ENCODE assay signal across 11 cellular contexts in genomic region chr7:76403780-76404494, GRCh38. TPM values are rescaled to one million over a fixed set of nuclear protein-coding genes. Genes with fewer than 3 reads are reported as not detected.
DNase-seq lines count a peak whose midpoint lies in the region; ATAC-seq and TF ChIP-seq lines count a peak whose summit lies in the region.
"Had no signal": no experiment of that assay in that cellular context is flagged by ENCODE, and none has a peak within 500 bp of the region (broad histone marks: within the 10 kb centered on the region; RNA-seq: fewer than 3 reads in every experiment).

No MANE protein-coding gene starts in this region.

- H2AFZ ChIP-seq in PC-9: no peak overlapping the region

- H3K36me3 ChIP-seq in BLaER1 treated with 17β-estradiol and CSF1 and Interleukin-3, amounts not matched to agents 10 nM and 100 nM: no peaks in the 10 kb centered on the region
- no peaks in the 10 kb centered on the region for H3K36me3 ChIP-seq in PC-9 (ENCODE audit: low read depth)

- DNase-seq in UCSD-AML1 (lab: John Stamatoyannopoulos, UW; ENCODE audit: unreplicated experiment): peak; percentile 34
- no peak for DNase-seq in memory B cell (ENCODE audit: low spot score in 2 of 2)
- no peak for DNase-seq in HuH-7 (ENCODE audit: low spot score)
- no peak for DNase-seq in PC-9
- DNase-seq in naive thymus-derived CD8-positive, alpha-beta T cell: no peak
- no peak for DNase-seq in retina
- DNase-seq: activated CD4-positive, alpha-beta T cell treated with anti-CD3 and anti-CD28 coated beads for 48 hours; activated effector memory CD4-positive, alpha-beta T cell treated with Interleukin-2 at 50 U/mL for 16 hours had no signal

- CTCF ChIA-PET in PC-9 (lab: Charles Lee): no interaction called here

- no peaks in the 10 kb centered on the region for H3K79me2 ChIP-seq in PC-9 (ENCODE audit: low read depth)

- peak overlapping the region in 9 of 11 experiments; percentile 39 to 75 (median 64); a peak in 18 of 22 replicates for H3K27ac ChIP-seq in BLaER1 treated with 17β-estradiol and CSF1 and Interleukin-3, amounts not matched to agents 10 nM and 100 nM
- no peak overlapping the region for H3K27ac ChIP-seq in PC-9

- no peaks in the 10 kb centered on the region for H3K27me3 ChIP-seq in BLaER1 treated with 17β-estradiol and CSF1 and Interleukin-3, amounts not matched to agents 10 nM and 100 nM
- no peaks in the 10 kb centered on the region for H3K27me3 ChIP-seq in PC-9 (ENCODE audit: insufficient read depth, low read depth)

- peaks cover 11 to 35% (median 21%) of the 10 kb centered on the region in 10 experiments for H3K4me1 ChIP-seq in BLaER1 treated with 17β-estradiol and CSF1 and Interleukin-3, amounts not matched to agents 10 nM and 100 nM
- peaks cover 5% of the 10 kb centered on the region; the same call in 1 of the 2 replicates for H3K4me1 ChIP-seq in PC-9 (replicated peaks; ENCODE audit: insufficient read depth)

- no peak for TF ChIP-seq CTCF in PC-9 (conservative IDR thresholded peaks at IDR 0.05)

- H3K9me3 ChIP-seq in BLaER1 treated with 17β-estradiol and CSF1 and Interleukin-3, amounts not matched to agents 10 nM and 100 nM (replicated peaks in 1 of 11): no peaks in the 10 kb centered on the region
- no peaks in the 10 kb centered on the region for H3K9me3 ChIP-seq in PC-9 (ENCODE audit: insufficient read depth, low read depth)

- no peak overlapping the region for H3K4me3 Mint-ChIP-seq in memory B cell
- H3K4me3 Mint-ChIP-seq in naive thymus-derived CD8-positive, alpha-beta T cell: peak overlapping the region in 1 of 10 donors; percentile 19
- H3K4me3 Mint-ChIP-seq: mesothelial cell of epicardium had no signal

- POLR2A ChIA-PET in PC-9 (lab: Charles Lee; ENCODE audit: unreplicated experiment): interaction anchor here (0.5 kb wide), 1 partner anchor 39 kb away, joined by 5 read pairs; no protein-coding TSS in a partner anchor
- POLR2A ChIA-PET in naive thymus-derived CD8-positive, alpha-beta T cell (lab: Charles Lee): no interaction called here

- intact Hi-C loops in PC-9 (cut with micrococcal nuclease; ENCODE audit: unreplicated experiment): no loop called here

- no peaks in the 10 kb centered on the region for H3K9me3 Mint-ChIP-seq in memory B cell
- H3K9me3 Mint-ChIP-seq in naive thymus-derived CD8-positive, alpha-beta T cell: no peaks in the 10 kb centered on the region
- H3K9me3 Mint-ChIP-seq: mesothelial cell of epicardium had no signal

- ATAC-seq in HG03432 (IDR thresholded peaks at IDR 0.05; ENCODE audit: unreplicated experiment) (peak; percentile 47), memory B cell (ENCODE audit: low read depth) (peak; percentile 67)
- no peak for ATAC-seq in naive thymus-derived CD8-positive, alpha-beta T cell

- H3K4me3 ChIP-seq in BLaER1 treated with 17β-estradiol and CSF1 and Interleukin-3, amounts not matched to agents 10 nM and 100 nM: 0 out of 20 replicates have a peak overlapping the region, but pooled peaks of 1 of the 10 experiments have one; percentile 24
- no peak overlapping the region for H3K4me3 ChIP-seq in PC-9

- H3K9ac ChIP-seq in BLaER1 treated with 17β-estradiol and CSF1 and Interleukin-3, amounts not matched to agents 10 nM and 100 nM: peak overlapping the region in 6 of 11 experiments; percentile 24 to 56 (median 49); a peak in 8 of 22 replicates

- H3K4me2 ChIP-seq in BLaER1 treated with 17β-estradiol and CSF1 and Interleukin-3, amounts not matched to agents 10 nM and 100 nM: peak overlapping the region; percentile 30 to 91 (median 68)
- no peak overlapping the region for H3K4me2 ChIP-seq in PC-9

- BruUV-seq in PC-9 (replicated peaks; lab: Mats Ljungman, UMichigan): no TSS peak

- no peaks in the 10 kb centered on the region for H3K36me3 Mint-ChIP-seq in memory B cell
- peaks cover 0 to 2% (median 0%) of the 10 kb centered on the region in 3 donors for H3K36me3 Mint-ChIP-seq in naive thymus-derived CD8-positive, alpha-beta T cell
- H3K36me3 Mint-ChIP-seq: mesothelial cell of epicardium had no signal

- H3K27ac Mint-ChIP-seq in memory B cell: peak overlapping the region; percentile 32
- peak overlapping the region in 3 of 10 donors; percentile 8 to 40 (median 16) for H3K27ac Mint-ChIP-seq in naive thymus-derived CD8-positive, alpha-beta T cell
- H3K27ac Mint-ChIP-seq: mesothelial cell of epicardium had no signal

- no peaks in the 10 kb centered on the region for H4K20me1 ChIP-seq in BLaER1 treated with 17β-estradiol and CSF1 and Interleukin-3, amounts not matched to agents 10 nM and 100 nM
- no peaks in the 10 kb centered on the region for H4K20me1 ChIP-seq in PC-9 (ENCODE audit: insufficient read depth)

- H3F3A ChIP-seq in PC-9 (ENCODE audit: insufficient read depth, low read depth): 0 out of 2 replicates have a peak, but pooled peaks cover 3% of the 10 kb centered on the region

- H3K4me1 Mint-ChIP-seq in memory B cell: peaks cover 6% of the 10 kb centered on the region
- H3K4me1 Mint-ChIP-seq in naive thymus-derived CD8-positive, alpha-beta T cell: peaks cover 6 to 13% (median 10%) of the 10 kb centered on the region in 4 donors

- H3K9me2 ChIP-seq in PC-9 (ENCODE audit: insufficient read depth): no peaks in the 10 kb centered on the region

- no peaks in the 10 kb centered on the region for H3K27me3 Mint-ChIP-seq in memory B cell
- no peaks in the 10 kb centered on the region for H3K27me3 Mint-ChIP-seq in naive thymus-derived CD8-positive, alpha-beta T cell

RNA-seq across cellular contexts. Expression of gene SSC4D, which starts 5.6 kb away (rescaled TPM):
- 3.5 and 3.9 TPM in 2 replicates for total RNA-seq in PC-9 (2021)
- total RNA-seq in naive thymus-derived CD8-positive, alpha-beta T cell: not detected
- under 1 TPM in 2 of 3 donors, not detected in 1; 0.62 to 0.85 TPM for polyA plus RNA-seq in naive thymus-derived CD8-positive, alpha-beta T cell

RNA-seq across cellular contexts. Expression of gene ZP3, which starts 20.8 kb away (rescaled TPM):
- total RNA-seq in PC-9 (2021): 14.2 and 20.9 TPM in 2 replicates
- 1 to 10 TPM; 2.3 to 3.2 TPM for total RNA-seq in naive thymus-derived CD8-positive, alpha-beta T cell
- polyA plus RNA-seq in naive thymus-derived CD8-positive, alpha-beta T cell: 10 to 100 TPM in 1 of 3 donors, 1 to 10 TPM in 2; 5.7 to 12.4 (median 9.7) TPM

RNA-seq across cellular contexts. Expression of gene YWHAG, which starts 45.1 kb away (rescaled TPM):
- 206 and 250 TPM in 2 replicates for total RNA-seq in PC-9 (2021)
- 10 to 100 TPM; 36.5 to 38.2 TPM for total RNA-seq in naive thymus-derived CD8-positive, alpha-beta T cell
- polyA plus RNA-seq in naive thymus-derived CD8-positive, alpha-beta T cell: 1 to 10 TPM; 1.4 to 1.9 (median 1.7) TPM

RNA-seq across cellular contexts. Expression of gene DTX2, which starts 57.6 kb away (rescaled TPM):
- 100 and 127 TPM in 2 replicates for total RNA-seq in PC-9 (2021)
- 10 to 100 TPM; 39.0 to 43.7 TPM for total RNA-seq in naive thymus-derived CD8-positive, alpha-beta T cell
- polyA plus RNA-seq in naive thymus-derived CD8-positive, alpha-beta T cell: 10 to 100 TPM in 2 of 3 donors, 1 to 10 TPM in 1; 6.6 to 13.5 (median 12.7) TPM

Comparison
In these comparisons a context has a peak if more than half of its experiments do, and no peak if none do; other contexts are left out.
1. ATAC-seq: peak in HG03432 (single experiment) and memory B cell (single experiment); none in naive thymus-derived CD8-positive, alpha-beta T cell (0 of 2).